In genomic region chr15:88014492-88014891, GRCh38 we compare ENCODE assay signal across 19 cellular contexts.
DNase-seq lines count a peak whose midpoint lies in the region; ATAC-seq, FAIRE-seq and TF ChIP-seq lines count a peak whose summit lies in the region.
"Had no signal": no experiment of that assay in that cellular context is flagged by ENCODE, and none has a peak within 500 bp of the region (broad histone marks: within the 10 kb centered on the region; RNA-seq: fewer than 3 reads in every experiment).

No MANE protein-coding gene starts in this region.

- H3K4me2 ChIP-seq in Karpas-422 (ENCODE audit: low read depth, low read length, poor library complexity, severe bottlenecking) = no peak overlapping the region

- H3K4me3 Mint-ChIP-seq in nephron = peak overlapping the region in 1 of 3 experiments; percentile 57
- H3K4me3 Mint-ChIP-seq: CD4-positive, alpha-beta memory T cell; HFFc6 had no signal

- no peak overlapping the region for H3K9ac ChIP-seq in Karpas-422 (ENCODE audit: low read length)

- H3K9me3 Mint-ChIP-seq in nephron = peaks cover 2% of the 10 kb centered on the region
- H3K9me3 Mint-ChIP-seq: CD4-positive, alpha-beta memory T cell; HFFc6 had no signal

- no peak for FAIRE-seq in pancreas (lab: Jason Lieb, UNC)
- FAIRE-seq: GM12891, GM18507, H54 had no signal

- WGBS in pancreas, 2 donors = 62 to 77% methylated on average over 7 of the region's 7 CpGs
- WGBS in tibial nerve, 2 donors = 75 to 86% methylated on average over 7 of the region's 7 CpGs

- no peak for TF ChIP-seq EP300 in tibial nerve (IDR thresholded peaks at IDR 0.05)

- intact Hi-C loops in ascending aorta (cut with DNase I) = loop anchor here (10.0 kb wide), 1 partner anchor 60 kb away; no protein-coding TSS in a partner anchor
- intact Hi-C loops in tibial artery (cut with DNase I; ENCODE audit: low total_unique reads) = no loop called here
- intact Hi-C loops in pancreas (cut with DNase I) = no loop called here

- H3K27ac Mint-ChIP-seq in nephron = peak overlapping the region in 2 of 3 experiments; percentile 89 to 98
- H3K27ac Mint-ChIP-seq: CD4-positive, alpha-beta memory T cell; HFFc6 had no signal

- H3K4me3 ChIP-seq in Karpas-422 (ENCODE audit: low read length) (no peak overlapping the region), ascending aorta (no peak overlapping the region), tibial artery (no peak overlapping the region), pancreas (no peak overlapping the region), tibial nerve (no peak overlapping the region)
- H3K4me3 ChIP-seq: HAP-1 had no signal

- no peaks in the 10 kb centered on the region for H3K36me3 ChIP-seq in Karpas-422 (ENCODE audit: insufficient read depth, low read length)
- no peaks in the 10 kb centered on the region for H3K36me3 ChIP-seq in ascending aorta
- H3K36me3 ChIP-seq in tibial artery = peaks cover 0 to 6% (median 0%) of the 10 kb centered on the region in 3 donors
- no peaks in the 10 kb centered on the region for H3K36me3 ChIP-seq in pancreas
- H3K36me3 ChIP-seq in tibial nerve = peaks cover 0 to 3% (median 0%) of the 10 kb centered on the region in 3 donors
- H3K36me3 ChIP-seq: HAP-1 had no signal

- no peak for TF ChIP-seq CTCF in ascending aorta (IDR thresholded peaks at IDR 0.05)
- TF ChIP-seq CTCF in nephron (IDR thresholded peaks at IDR 0.05; ENCODE audit: unreplicated experiment in 3 of 3) = no peak
- TF ChIP-seq CTCF in tibial artery (IDR thresholded peaks at IDR 0.05) = no peak
- no peak for TF ChIP-seq CTCF in pancreas (IDR thresholded peaks at IDR 0.05)
- TF ChIP-seq CTCF in tibial nerve (IDR thresholded peaks at IDR 0.05) = no peak

- H3K36me3 Mint-ChIP-seq in nephron (ENCODE audit: low read depth) = no peaks in the 10 kb centered on the region
- H3K36me3 Mint-ChIP-seq: CD4-positive, alpha-beta memory T cell had no signal

- H3K4me1 ChIP-seq in Karpas-422 (ENCODE audit: low read length) (no peaks in the 10 kb centered on the region), ascending aorta (peaks cover 4 to 11% of the 10 kb centered on the region in 2 donors), tibial artery (peaks cover 0 to 68% (median 37%) of the 10 kb centered on the region in 4 donors), pancreas (no peaks in the 10 kb centered on the region), tibial nerve (no peaks in the 10 kb centered on the region)
- H3K4me1 ChIP-seq: HAP-1 had no signal

- DNase-seq in Karpas-422 (no peak), ascending aorta (ENCODE audit: low spot score in 2 of 2) (no peak), tibial artery (no peak), pancreas (no peak), tibial nerve (ENCODE audit: low spot score in 2 of 2) (no peak)
- no peak for DNase-seq in central memory CD4-positive, alpha-beta T cell
- DNase-seq: C1 segment of cervical spinal cord; Calu3; CD4-positive, alpha-beta memory T cell; COR-L47; DMS53; GF-D8; GOT3; HFFc6 had no signal

- no peaks in the 10 kb centered on the region for H3K79me2 ChIP-seq in Karpas-422 (ENCODE audit: low read length)

- H3K27ac ChIP-seq in Karpas-422 (ENCODE audit: low read length) (no peak overlapping the region), ascending aorta (peak overlapping the region; percentile 28 to 47), tibial artery (peak overlapping the region; percentile 58 to 74), pancreas (no peak overlapping the region), tibial nerve (no peak overlapping the region)

- TF ChIP-seq POLR2A in tibial nerve (IDR thresholded peaks at IDR 0.05) = no peak

- no peak for ATAC-seq in pancreas

- H3K4me1 Mint-ChIP-seq in nephron = peaks cover 53% of the 10 kb centered on the region
- H3K4me1 Mint-ChIP-seq: CD4-positive, alpha-beta memory T cell had no signal

- H3K9me2 ChIP-seq in Karpas-422 (replicated peaks; ENCODE audit: insufficient read depth, low read length) = no peaks in the 10 kb centered on the region

- peaks cover 7% of the 10 kb centered on the region for H3K27me3 Mint-ChIP-seq in nephron (ENCODE audit: low read depth)
- H3K27me3 Mint-ChIP-seq: CD4-positive, alpha-beta memory T cell had no signal

- H3K27me3 ChIP-seq in Karpas-422 (ENCODE audit: low read length) (no peaks in the 10 kb centered on the region), ascending aorta (no peaks in the 10 kb centered on the region), tibial artery (no peaks in the 10 kb centered on the region), pancreas (no peaks in the 10 kb centered on the region), tibial nerve (no peaks in the 10 kb centered on the region)

- H2AFZ ChIP-seq in Karpas-422 (ENCODE audit: low read length) = 0 out of 2 replicates have a peak overlapping the region, but pooled peaks have one; percentile 20

- no peaks in the 10 kb centered on the region for H4K20me1 ChIP-seq in Karpas-422 (ENCODE audit: insufficient read depth, low read depth, low read length)

- H3K9me3 ChIP-seq in Karpas-422 (ENCODE audit: low read length) (no peaks in the 10 kb centered on the region), ascending aorta (no peaks in the 10 kb centered on the region), tibial artery (no peaks in the 10 kb centered on the region), pancreas (no peaks in the 10 kb centered on the region), tibial nerve (no peaks in the 10 kb centered on the region)

Comparison
In these comparisons a context has a peak if more than half of its experiments do, and no peak if none do; other contexts are left out.
1. H3K27ac ChIP-seq: peak in ascending aorta (2 of 2) and tibial artery (2 of 2); none in Karpas-422 (single experiment), pancreas (0 of 4) and tibial nerve (0 of 4).